In the genomic region with DNA sequence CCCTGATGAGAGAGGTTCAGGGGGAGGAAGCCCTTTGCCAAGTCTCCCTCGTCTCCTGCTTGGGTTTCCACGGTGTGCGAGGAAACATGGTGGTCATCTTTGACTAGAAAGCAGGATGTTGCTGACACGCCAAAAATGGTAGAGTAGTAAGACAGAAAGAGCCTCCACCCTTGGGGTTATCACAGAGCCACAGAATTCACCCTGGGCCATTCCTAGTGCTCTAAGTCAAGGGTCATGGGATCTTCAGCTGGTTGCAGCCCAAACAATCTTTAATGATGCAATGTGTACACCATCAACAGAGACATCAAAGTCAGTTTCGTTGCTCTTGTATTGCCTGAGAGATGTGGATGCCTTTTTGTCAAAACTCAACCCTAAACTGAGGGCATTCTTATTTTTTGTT, we compare ENCODE assay signal across 2 cellular contexts.
TF ChIP-seq lines count a peak whose summit lies in the region.

No MANE protein-coding gene starts in this region.

TF ChIP-seq in K562, 482 proteins besides CTCF, POLR2A, EP300 and RAD21 (continues in another document):
- TF ChIP-seq SMAD4 (CRISPR knock-in tag; conservative IDR thresholded peaks at IDR 0.05) (peak; percentile 67), TAL1 (IDR thresholded peaks at IDR 0.05) (peak; percentile 13; the same call in 1 of the 2 replicates), JUND (IDR thresholded peaks at IDR 0.05; ENCODE audit: borderline replicate concordance, low read depth, low read length) (0 out of 2 replicates have a peak, but pooled peaks have one; percentile 7), JUND (tag; IDR thresholded peaks at IDR 0.05; ENCODE audit: borderline replicate concordance, low read depth, low read length) (no peak; the same call in 2 of the 3 replicates), ZNF316 (IDR thresholded peaks at IDR 0.05) (peak; percentile 92), C11orf30 (IDR thresholded peaks at IDR 0.05; ENCODE audit: low read depth) (peak; percentile 86), SNRNP70 (optimal IDR thresholded peaks at IDR 0.05; ENCODE audit: low read depth, low read length) (no peak), NCOR1 (IDR thresholded peaks at IDR 0.05) (peak; percentile 59), CC2D1A (IDR thresholded peaks at IDR 0.05) (no peak), CBFA2T2 (conservative IDR thresholded peaks at IDR 0.05) (0 out of 2 replicates have a peak, but pooled peaks have one; percentile 10), EWSR1 (IDR thresholded peaks at IDR 0.05; ENCODE audit: borderline replicate concordance, low read depth, partially characterized antibody) (no peak), TRIM24 (IDR thresholded peaks at IDR 0.05) (peak in 1 of 2 experiments; percentile 30; a peak in 2 of 4 replicates), SMARCE1 (IDR thresholded peaks at IDR 0.05) (no peak), ZNF12 (CRISPR knock-in tag; IDR thresholded peaks at IDR 0.05) (no peak), CEBPG (CRISPR knock-in tag; IDR thresholded peaks at IDR 0.05) (peak; percentile 92), CEBPG (tag; conservative IDR thresholded peaks at IDR 0.05 in 1 of 2, IDR thresholded peaks at IDR 0.05 in 1 of 2) (peak; percentile 46 to 93; a peak in 3 of 4 replicates), HNRNPL (IDR thresholded peaks at IDR 0.05; ENCODE audit: low read depth, low read length) (no peak), ZNF184 (CRISPR knock-in tag; IDR thresholded peaks at IDR 0.05) (no peak), POLR2AphosphoS5 (IDR thresholded peaks at IDR 0.05; ENCODE audit: control insufficient read depth, insufficient read depth, low read depth, low read length) (no peak), MAFK (IDR thresholded peaks at IDR 0.05; ENCODE audit: low read length) (peak; percentile 57; the same call in 1 of the 2 replicates), MEF2D (tag; conservative IDR thresholded peaks at IDR 0.05; ENCODE audit: low read depth) (0 out of 2 replicates have a peak, but pooled peaks have one; percentile 3), HDAC1 (IDR thresholded peaks at IDR 0.05) (no peak)
- TF ChIP-seq, protein P1, sequence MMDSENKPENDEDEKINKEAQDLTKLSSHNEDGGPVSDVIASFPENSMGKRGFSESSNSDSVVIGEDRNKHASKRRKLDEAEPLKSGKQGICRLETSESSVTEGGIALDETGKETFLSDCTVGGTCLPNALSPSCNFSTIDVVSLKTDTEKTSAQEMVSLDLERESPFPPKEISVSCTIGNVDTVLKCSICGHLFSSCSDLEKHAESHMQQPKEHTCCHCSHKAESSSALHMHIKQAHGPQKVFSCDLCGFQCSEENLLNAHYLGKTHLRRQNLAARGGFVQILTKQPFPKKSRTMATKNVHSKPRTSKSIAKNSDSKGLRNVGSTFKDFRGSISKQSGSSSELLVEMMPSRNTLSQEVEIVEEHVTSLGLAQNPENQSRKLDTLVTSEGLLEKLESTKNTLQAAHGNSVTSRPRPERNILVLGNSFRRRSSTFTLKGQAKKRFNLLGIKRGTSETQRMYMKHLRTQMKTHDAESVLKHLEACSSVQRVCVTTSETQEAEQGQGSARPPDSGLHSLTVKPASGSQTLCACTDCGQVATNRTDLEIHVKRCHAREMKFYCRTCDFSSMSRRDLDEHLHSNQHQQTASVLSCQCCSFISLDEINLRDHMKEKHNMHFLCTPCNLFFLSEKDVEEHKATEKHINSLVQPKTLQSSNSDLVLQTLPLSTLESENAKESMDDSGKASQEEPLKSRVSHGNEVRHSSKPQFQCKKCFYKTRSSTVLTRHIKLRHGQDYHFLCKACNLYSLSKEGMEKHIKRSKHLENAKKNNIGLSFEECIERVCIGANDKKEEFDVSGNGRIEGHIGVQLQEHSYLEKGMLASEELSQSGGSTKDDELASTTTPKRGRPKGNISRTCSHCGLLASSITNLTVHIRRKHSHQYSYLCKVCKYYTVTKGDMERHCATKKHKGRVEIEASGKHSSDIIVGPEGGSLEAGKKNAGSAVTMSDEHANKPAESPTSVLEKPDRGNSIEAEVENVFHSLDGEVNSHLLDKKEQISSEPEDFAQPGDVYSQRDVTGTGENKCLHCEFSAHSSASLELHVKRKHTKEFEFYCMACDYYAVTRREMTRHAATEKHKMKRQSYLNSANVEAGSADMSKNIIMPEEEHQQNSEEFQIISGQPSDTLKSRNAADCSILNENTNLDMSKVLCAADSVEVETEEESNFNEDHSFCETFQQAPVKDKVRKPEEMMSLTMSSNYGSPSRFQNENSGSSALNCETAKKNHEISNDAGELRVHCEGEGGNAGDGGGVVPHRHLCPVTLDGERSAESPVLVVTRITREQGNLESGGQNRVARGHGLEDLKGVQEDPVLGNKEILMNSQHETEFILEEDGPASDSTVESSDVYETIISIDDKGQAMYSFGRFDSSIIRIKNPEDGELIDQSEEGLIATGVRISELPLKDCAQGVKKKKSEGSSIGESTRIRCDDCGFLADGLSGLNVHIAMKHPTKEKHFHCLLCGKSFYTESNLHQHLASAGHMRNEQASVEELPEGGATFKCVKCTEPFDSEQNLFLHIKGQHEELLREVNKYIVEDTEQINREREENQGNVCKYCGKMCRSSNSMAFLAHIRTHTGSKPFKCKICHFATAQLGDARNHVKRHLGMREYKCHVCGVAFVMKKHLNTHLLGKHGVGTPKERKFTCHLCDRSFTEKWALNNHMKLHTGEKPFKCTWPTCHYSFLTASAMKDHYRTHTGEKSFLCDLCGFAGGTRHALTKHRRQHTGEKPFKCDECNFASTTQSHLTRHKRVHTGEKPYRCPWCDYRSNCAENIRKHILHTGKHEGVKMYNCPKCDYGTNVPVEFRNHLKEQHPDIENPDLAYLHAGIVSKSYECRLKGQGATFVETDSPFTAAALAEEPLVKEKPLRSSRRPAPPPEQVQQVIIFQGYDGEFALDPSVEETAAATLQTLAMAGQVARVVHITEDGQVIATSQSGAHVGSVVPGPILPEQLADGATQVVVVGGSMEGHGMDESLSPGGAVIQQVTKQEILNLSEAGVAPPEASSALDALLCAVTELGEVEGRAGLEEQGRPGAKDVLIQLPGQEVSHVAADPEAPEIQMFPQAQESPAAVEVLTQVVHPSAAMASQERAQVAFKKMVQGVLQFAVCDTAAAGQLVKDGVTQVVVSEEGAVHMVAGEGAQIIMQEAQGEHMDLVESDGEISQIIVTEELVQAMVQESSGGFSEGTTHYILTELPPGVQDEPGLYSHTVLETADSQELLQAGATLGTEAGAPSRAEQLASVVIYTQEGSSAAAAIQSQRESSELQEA (IDR thresholded peaks at IDR 0.05; ENCODE audit: low read depth) = no peak
- TF ChIP-seq, protein P2, sequence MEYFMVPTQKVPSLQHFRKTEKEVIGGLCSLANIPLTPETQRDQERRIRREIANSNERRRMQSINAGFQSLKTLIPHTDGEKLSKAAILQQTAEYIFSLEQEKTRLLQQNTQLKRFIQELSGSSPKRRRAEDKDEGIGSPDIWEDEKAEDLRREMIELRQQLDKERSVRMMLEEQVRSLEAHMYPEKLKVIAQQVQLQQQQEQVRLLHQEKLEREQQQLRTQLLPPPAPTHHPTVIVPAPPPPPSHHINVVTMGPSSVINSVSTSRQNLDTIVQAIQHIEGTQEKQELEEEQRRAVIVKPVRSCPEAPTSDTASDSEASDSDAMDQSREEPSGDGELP (CRISPR knock-in tag; IDR thresholded peaks at IDR 0.05; ENCODE audit: borderline replicate concordance) = peak; percentile 43; the same call in 1 of the 2 replicates

TF ChIP-seq in HepG2, 621 proteins besides CTCF, POLR2A, EP300 and RAD21:
- no peak for TF ChIP-seq POGZ (CRISPR knock-in tag; IDR thresholded peaks at IDR 0.05)
- TF ChIP-seq, protein P3, sequence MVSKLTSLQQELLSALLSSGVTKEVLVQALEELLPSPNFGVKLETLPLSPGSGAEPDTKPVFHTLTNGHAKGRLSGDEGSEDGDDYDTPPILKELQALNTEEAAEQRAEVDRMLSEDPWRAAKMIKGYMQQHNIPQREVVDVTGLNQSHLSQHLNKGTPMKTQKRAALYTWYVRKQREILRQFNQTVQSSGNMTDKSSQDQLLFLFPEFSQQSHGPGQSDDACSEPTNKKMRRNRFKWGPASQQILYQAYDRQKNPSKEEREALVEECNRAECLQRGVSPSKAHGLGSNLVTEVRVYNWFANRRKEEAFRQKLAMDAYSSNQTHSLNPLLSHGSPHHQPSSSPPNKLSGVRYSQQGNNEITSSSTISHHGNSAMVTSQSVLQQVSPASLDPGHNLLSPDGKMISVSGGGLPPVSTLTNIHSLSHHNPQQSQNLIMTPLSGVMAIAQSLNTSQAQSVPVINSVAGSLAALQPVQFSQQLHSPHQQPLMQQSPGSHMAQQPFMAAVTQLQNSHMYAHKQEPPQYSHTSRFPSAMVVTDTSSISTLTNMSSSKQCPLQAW (CRISPR knock-in tag; IDR thresholded peaks at IDR 0.05) = no peak
- TF ChIP-seq MAFK (conservative IDR thresholded peaks at IDR 0.05 in 1 of 2, IDR thresholded peaks at IDR 0.05 in 1 of 2; ENCODE audit: low read length in 2 of 2) = peak; percentile 14 to 37; a peak in 2 of 4 replicates
- no peak for TF ChIP-seq KMT2A (CRISPR knock-in tag; IDR thresholded peaks at IDR 0.05)
- no peak for TF ChIP-seq SMAD9 (CRISPR knock-in tag; IDR thresholded peaks at IDR 0.05)
- TF ChIP-seq MAFF (IDR thresholded peaks at IDR 0.05; ENCODE audit: low read depth, low read length) = 0 out of 2 replicates have a peak, but pooled peaks have one; percentile 13
- no peak for TF ChIP-seq ZNF484 (CRISPR knock-in tag; IDR thresholded peaks at IDR 0.05; ENCODE audit: borderline replicate concordance, low read depth)
